In genomic region chr5:108295588-108296368, GRCh38 we compare ENCODE assay signal across 15 cellular contexts.
A peak's percentile ranks its signal among the peaks of the same experiment; 100 is the strongest.
DNase-seq lines count a peak whose midpoint lies in the region; ATAC-seq, FAIRE-seq and TF ChIP-seq lines count a peak whose summit lies in the region.
"Had no signal": no experiment of that assay in that cellular context is flagged by ENCODE, and none has a peak within 500 bp of the region (broad histone marks: within the 10 kb centered on the region; RNA-seq: fewer than 3 reads in every experiment).

No MANE protein-coding gene starts in this region.

- no peak overlapping the region for H3K27ac Mint-ChIP-seq in CD4-positive, alpha-beta T cell
- H3K27ac Mint-ChIP-seq: activated naive CD4-positive, alpha-beta T cell treated with anti-CD3 and anti-CD28 coated beads, Interleukin-2, amount 50 U/mL, for 24 hours had no signal

- no peak overlapping the region for H3K4me3 ChIP-seq in A549
- H3K4me3 ChIP-seq in IMR-90 (ENCODE audit: insufficient read depth, low read depth, low read length): no peak overlapping the region
- H3K4me3 ChIP-seq in colonic mucosa: no peak overlapping the region
- H3K4me3 ChIP-seq: ovary had no signal

- H2BK120ac ChIP-seq in IMR-90 (ENCODE audit: low read depth, low read length): no peak overlapping the region

- no peaks in the 10 kb centered on the region for H4K20me1 ChIP-seq in IMR-90 (ENCODE audit: insufficient read depth, low read length)

- no peak overlapping the region for H3K18ac ChIP-seq in IMR-90 (ENCODE audit: low read depth, low read length)

- H2AK5ac ChIP-seq in IMR-90 (ENCODE audit: low read depth, low read length): no peak overlapping the region

- no peak overlapping the region for H3K56ac ChIP-seq in IMR-90 (ENCODE audit: extremely low read depth, insufficient read depth, low read length)

- in situ Hi-C loops in IMR-90 (cut with MboI; ENCODE audit: low sequenced_read_pairs): no loop called here

- H3K27me3 Mint-ChIP-seq in CD4-positive, alpha-beta T cell: no peaks in the 10 kb centered on the region
- H3K27me3 Mint-ChIP-seq: activated naive CD4-positive, alpha-beta T cell treated with anti-CD3 and anti-CD28 coated beads, Interleukin-2, amount 50 U/mL, for 24 hours; central memory CD8-positive, alpha-beta T cell had no signal

- FAIRE-seq in A549 (lab: Jason Lieb, UNC): no peak

- no peak overlapping the region for H3K14ac ChIP-seq in IMR-90 (replicated peaks; ENCODE audit: low read depth, low read length)

- DNase-seq in A549 (ENCODE audit: low read depth in 1 of 2, low spot score in 1 of 2): no peak
- peak; percentile 43 for DNase-seq in IMR-90
- no peak for DNase-seq in colonic mucosa
- DNase-seq in kidney glomerular epithelial cell (lab: John Stamatoyannopoulos, UW): peak; percentile 48
- DNase-seq in NCI-H187 (lab: John Stamatoyannopoulos, UW): no peak
- no peak for DNase-seq in activated effector memory CD4-positive, alpha-beta T cell treated with Interleukin-2 at 50 U/mL for 16 hours
- no peak for DNase-seq in CD4-positive, alpha-beta T cell
- DNase-seq: activated CD4-positive, CD25-positive, alpha-beta regulatory T cell; H7; MV-4-11; NCI-H2171 treated with DMSO at 0.1 percent for 48 hours; ovary had no signal

- intact Hi-C loops in IMR-90 (cut with micrococcal nuclease): no loop called here
- intact Hi-C loops in colonic mucosa (cut with DNase I): no loop called here
- intact Hi-C loops in CD4-positive, alpha-beta T cell (cut with DNase I, micrococcal nuclease): no loop called here

- H2BK5ac ChIP-seq in IMR-90 (ENCODE audit: low read depth, low read length, poor library complexity, severe bottlenecking): no peak overlapping the region

- BruUV-seq in IMR-90 (replicated peaks; lab: Mats Ljungman, UMichigan): no TSS peak

- TF ChIP-seq EP300 in A549 (IDR thresholded peaks at IDR 0.05): no peak

- dilution Hi-C loops in IMR-90 (cut with HindIII; ENCODE audit: low sequenced_read_pairs, unreplicated experiment): no loop called here

- no peak overlapping the region for H2AK9ac ChIP-seq in IMR-90 (replicated peaks; ENCODE audit: low read depth, low read length, poor library complexity)

- CTCF ChIA-PET in A549 (lab: Yijun Ruan, JAX) (interaction anchor here (1.1 kb wide), 1 partner anchor 25 kb away, joined by 4 read pairs; no protein-coding TSS in a partner anchor), IMR-90 (lab: Yijun Ruan, JAX) (no interaction called here)
- CTCF ChIA-PET in CD4-positive, alpha-beta T cell (lab: Charles Lee): interaction anchor here (0.7 kb wide), 2 partner anchors 9 to 27 kb away, joined by 3 read pairs; no protein-coding TSS in a partner anchor

- H3K36me3 ChIP-seq in IMR-90 (ENCODE audit: control insufficient read depth, insufficient read depth, low read length) (no peaks in the 10 kb centered on the region), colonic mucosa (no peaks in the 10 kb centered on the region)
- H3K36me3 ChIP-seq: ovary had no signal

- no peaks in the 10 kb centered on the region for H3K9me3 ChIP-seq in A549
- no peaks in the 10 kb centered on the region for H3K9me3 ChIP-seq in IMR-90 (ENCODE audit: control insufficient read depth, insufficient read depth, low read length)
- H3K9me3 ChIP-seq in colonic mucosa: no peaks in the 10 kb centered on the region
- H3K9me3 ChIP-seq in CD4-positive, alpha-beta T cell (ENCODE audit: control insufficient read depth, low read length): no peaks in the 10 kb centered on the region
- H3K9me3 ChIP-seq: ovary had no signal

- H3K79me1 ChIP-seq in IMR-90 (ENCODE audit: low read depth in 1 of 2, low read length in 2 of 2): no peaks in the 10 kb centered on the region

- TF ChIP-seq POLR2A in A549 (IDR thresholded peaks at IDR 0.05; ENCODE audit: low read length) (no peak), IMR-90 (IDR thresholded peaks at IDR 0.05; ENCODE audit: low read depth, low read length) (no peak)

- POLR2A ChIA-PET in A549 (lab: Yijun Ruan, JAX) (no interaction called here), IMR-90 (lab: Charles Lee; ENCODE audit: unreplicated experiment) (no interaction called here)
- POLR2A ChIA-PET in CD4-positive, alpha-beta T cell (lab: Charles Lee): no interaction called here

- H3K9ac ChIP-seq in IMR-90 (ENCODE audit: low read depth, low read length): no peak overlapping the region
- no peak overlapping the region for H3K9ac ChIP-seq in colonic mucosa (ENCODE audit: low read depth in 2 of 2, low read length in 2 of 2)

- TF ChIP-seq RAD21 in A549 (conservative IDR thresholded peaks at IDR 0.05 in 1 of 2, IDR thresholded peaks at IDR 0.05 in 1 of 2) (no peak), IMR-90 (IDR thresholded peaks at IDR 0.05; ENCODE audit: low read length) (no peak)

- H3K4me1 ChIP-seq in A549 (peaks cover 11% of the 10 kb centered on the region; the same call in 1 of the 3 replicates), IMR-90 (ENCODE audit: control insufficient read depth, insufficient read depth, low read length) (no peaks in the 10 kb centered on the region), colonic mucosa (no peaks in the 10 kb centered on the region)

- peaks cover 5% of the 10 kb centered on the region for H3K4me1 Mint-ChIP-seq in CD4-positive, alpha-beta T cell (ENCODE audit: low read depth)

- H3K9me3 Mint-ChIP-seq in CD4-positive, alpha-beta T cell: no peaks in the 10 kb centered on the region
- H3K9me3 Mint-ChIP-seq: central memory CD8-positive, alpha-beta T cell had no signal

- H2BK20ac ChIP-seq in IMR-90 (ENCODE audit: low read depth, low read length): no peak overlapping the region

- H3K4me3 Mint-ChIP-seq in CD4-positive, alpha-beta T cell: no peak overlapping the region
- H3K4me3 Mint-ChIP-seq: activated naive CD4-positive, alpha-beta T cell treated with anti-CD3 and anti-CD28 coated beads, Interleukin-2, amount 50 U/mL, for 24 hours; central memory CD8-positive, alpha-beta T cell had no signal

- H4K91ac ChIP-seq in IMR-90 (ENCODE audit: insufficient read depth, low read depth, low read length): no peak overlapping the region

- H3K4me2 ChIP-seq in A549 (peak overlapping the region; percentile 5; the same call in 1 of the 3 replicates), IMR-90 (ENCODE audit: low read depth, low read length) (peak overlapping the region; percentile 22; the same call in 1 of the 2 replicates)

- H3K27ac ChIP-seq in A549 (no peak overlapping the region), IMR-90 (ENCODE audit: insufficient read depth, low read length) (no peak overlapping the region), colonic mucosa (peak overlapping the region; percentile 15)
- H3K27ac ChIP-seq in CD4-positive, alpha-beta T cell (ENCODE audit: low read depth, low read length): no peak overlapping the region
- H3K27ac ChIP-seq: ovary had no signal

- no peak overlapping the region for H3K4ac ChIP-seq in IMR-90 (ENCODE audit: low read depth, low read length)

- WGBS in A549 (ENCODE audit: missing lambda C conversion rate): 87% methylated on average over 2 of the region's 2 CpGs
- WGBS in IMR-90 (ENCODE audit: extremely low coverage in 2 of 2, insufficient read length in 1 of 2), 2 experiments: no CpG with 5 or more reads among the region's 2 CpGs

- H2AFZ ChIP-seq in IMR-90 (replicated peaks; ENCODE audit: low read length, poor library complexity): no peak overlapping the region

- no peaks in the 10 kb centered on the region for H3K9me1 ChIP-seq in IMR-90 (ENCODE audit: insufficient read depth, low read length)

- TF ChIP-seq CTCF in A549 (IDR thresholded peaks at IDR 0.05) (no peak), IMR-90 (conservative IDR thresholded peaks at IDR 0.05; ENCODE audit: low read depth, low read length) (no peak), colonic mucosa (IDR thresholded peaks at IDR 0.05) (no peak)
- TF ChIP-seq CTCF in CD4-positive, alpha-beta T cell (IDR thresholded peaks at IDR 0.05): no peak

- no peak overlapping the region for H4K5ac ChIP-seq in IMR-90 (ENCODE audit: low read depth, low read length)

- H3K23ac ChIP-seq in IMR-90 (ENCODE audit: low read depth, low read length): no peak overlapping the region

- H3K36me3 Mint-ChIP-seq in CD4-positive, alpha-beta T cell (ENCODE audit: low read depth): peaks cover 11% of the 10 kb centered on the region

- H3K27me3 ChIP-seq in IMR-90 (ENCODE audit: control insufficient read depth, insufficient read depth, low read length) (no peaks in the 10 kb centered on the region), colonic mucosa (no peaks in the 10 kb centered on the region)
- no peaks in the 10 kb centered on the region for H3K27me3 ChIP-seq in CD4-positive, alpha-beta T cell (ENCODE audit: control insufficient read depth, insufficient read depth, low read length)
- H3K27me3 ChIP-seq: ovary had no signal

- no peak overlapping the region for H4K8ac ChIP-seq in IMR-90 (ENCODE audit: low read depth in 2 of 2, low read length in 2 of 2)

- no peak overlapping the region for H2BK15ac ChIP-seq in IMR-90 (ENCODE audit: low read depth, low read length)

- ATAC-seq in A549 (no peak), IMR-90 (ENCODE audit: low read depth) (peak; percentile 32), HG02870 (IDR thresholded peaks at IDR 0.05; ENCODE audit: unreplicated experiment) (no peak)
- no peak for ATAC-seq in CD4-positive, alpha-beta T cell (ENCODE audit: poor library complexity)

TF ChIP-seq in A549, 52 proteins besides CTCF, POLR2A, EP300 and RAD21 (continues in another document):
- no peak for TF ChIP-seq FOSB (CRISPR knock-in tag; IDR thresholded peaks at IDR 0.05)
- TF ChIP-seq SREBF2 (IDR thresholded peaks at IDR 0.05): no peak
- no peak for TF ChIP-seq HDAC2 (IDR thresholded peaks at IDR 0.05)
- TF ChIP-seq CBX8 (IDR thresholded peaks at IDR 0.05): no peak
- TF ChIP-seq RARB (CRISPR knock-in tag; IDR thresholded peaks at IDR 0.05): no peak

TF ChIP-seq in IMR-90, 13 proteins besides CTCF, POLR2A, EP300 and RAD21:
- no peak for TF ChIP-seq MAZ (IDR thresholded peaks at IDR 0.05; ENCODE audit: borderline replicate concordance, low read depth, low read length)
- peak; percentile 57; the same call in 1 of the 2 replicates for TF ChIP-seq CEBPB (IDR thresholded peaks at IDR 0.05; ENCODE audit: low read depth, low read length)
- no peak for TF ChIP-seq MXI1 (IDR thresholded peaks at IDR 0.05; ENCODE audit: borderline replicate concordance, low read depth, low read length)
- 0 out of 2 replicates have a peak, but pooled peaks have one; percentile 11 for TF ChIP-seq MAFK (IDR thresholded peaks at IDR 0.05; ENCODE audit: low read depth, low read length)

Comparison
In these comparisons a context has a peak if more than half of its experiments do, and no peak if none do; other contexts are left out.
1. DNase-seq: peak in IMR-90 (single experiment) and kidney glomerular epithelial cell (single experiment); none in A549 (0 of 2), colonic mucosa (single experiment), NCI-H187 (0 of 2), activated effector memory CD4-positive, alpha-beta T cell treated with Interleukin-2 at 50 U/mL for 16 hours (single experiment) and CD4-positive, alpha-beta T cell (0 of 10).